17 cellular contexts compared by ENCODE assay signal in genomic region chr11:114253771-114254170, GRCh38. TPM values are rescaled to one million over a fixed set of nuclear protein-coding genes. Genes with fewer than 3 reads are reported as not detected.
"Had no signal": no experiment of that assay in that cellular context is flagged by ENCODE, and none has a peak within 500 bp of the region (broad histone marks: within the 10 kb centered on the region; RNA-seq: fewer than 3 reads in every experiment).

No MANE protein-coding gene starts in this region.

- ATAC-seq: activated naive CD4-positive, alpha-beta T cell treated with anti-CD3 and anti-CD28 coated beads, Interleukin-2, amount 50 U/mL, for 72 hours; activated T-cell treated with anti-CD3 and anti-CD28 coated beads, Interleukin-2, amount 50 U/mL, for 4 hours; mucosa of descending colon; right cardiac atrium; stimulated activated naive B cell treated with anti-CD40 and anti-IgM and Interleukin-4, amounts not matched to agents 10 μg/mL and 1 μg/mL and 100 μg/mL, for 72 hours had no signal

- H3K27me3 ChIP-seq: breast epithelium, upper lobe of left lung had no signal

- H3K9me3 ChIP-seq: breast epithelium, mucosa of descending colon, upper lobe of left lung had no signal

- DNase-seq: activated CD4-positive, alpha-beta T cell treated with anti-CD3 and anti-CD28 coated beads, Interleukin-2, amount 50 U/mL, for 4 hours; activated CD4-positive, CD25-positive, alpha-beta regulatory T cell treated with anti-CD3 and anti-CD28 coated beads, Interleukin-2, amount 50 U/mL, for 72 hours; activated effector memory CD4-positive, alpha-beta T cell treated with anti-CD3 and anti-CD28 coated beads, Interleukin-2, amount 50 U/mL, for 16 hours; activated T-cell treated with anti-CD3 and anti-CD28 coated beads, Interleukin-2, amount 50 U/mL, for 4 hours; amygdala; hypothalamus; mucosa of descending colon; nephron progenitor cell; SHP77; stimulated activated CD4-positive, alpha-beta T cell treated with anti-CD3 and anti-CD28 coated beads, Interleukin-1b, Interleukin-23, amount 100 ng/mL, for 48 hours; stimulated activated naive B cell treated with anti-CD40 and anti-IgM and Interleukin-4, amounts not matched to agents 10 μg/mL and 1 μg/mL and 100 μg/mL, for 72 hours; substantia nigra; upper lobe of left lung had no signal

- H3K27ac ChIP-seq: parathyroid adenoma had no signal

- H3K4me3 ChIP-seq: breast epithelium, mucosa of descending colon, upper lobe of left lung had no signal

RNA-seq across cellular contexts. Expression of gene NNMT, which starts 42.4 kb away (rescaled TPM):
- total RNA-seq: activated naive CD4-positive, alpha-beta T cell treated with anti-CD3 and anti-CD28 coated beads, Interleukin-2, amount 50 U/mL, for 72 hours had no signal
